In the genomic region with DNA sequence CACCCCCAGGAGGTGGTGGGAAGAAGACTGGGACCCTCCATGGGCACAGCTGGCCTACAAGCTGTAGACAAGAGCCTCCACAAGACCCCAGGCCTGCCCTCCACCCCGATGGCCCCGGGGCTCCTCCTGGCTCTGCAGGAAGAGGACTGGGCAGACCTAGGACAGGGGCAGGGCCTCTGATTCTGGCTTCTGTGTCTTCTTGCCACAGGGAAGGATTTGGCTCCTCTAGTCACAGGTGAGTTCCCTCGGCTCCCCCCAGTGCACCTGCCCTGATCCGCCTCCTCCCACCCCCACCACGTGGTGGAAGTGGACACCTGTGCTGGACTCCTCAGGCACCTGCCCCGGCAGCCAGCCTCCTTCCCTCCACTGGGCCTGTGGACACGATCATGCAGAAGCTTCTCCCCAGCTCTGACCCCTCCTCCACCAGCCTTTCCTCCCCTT, we compare ENCODE assay signal across 26 cellular contexts. TPM values are rescaled to one million over a fixed set of nuclear protein-coding genes. Genes with fewer than 3 reads are reported as not detected.
A peak's percentile ranks its signal among the peaks of the same experiment; 100 is the strongest.
DNase-seq lines count a peak whose midpoint lies in the region; ATAC-seq, FAIRE-seq and TF ChIP-seq lines count a peak whose summit lies in the region.
"Had no signal": no experiment of that assay in that cellular context is flagged by ENCODE, and none has a peak within 500 bp of the region (broad histone marks: within the 10 kb centered on the region; RNA-seq: fewer than 3 reads in every experiment).

No MANE protein-coding gene starts in this region.

- 0 out of 22 replicates have a peak overlapping the region, but pooled peaks of 2 of the 11 experiments have one; percentile 16 to 50 for H3K9ac ChIP-seq in BLaER1 treated with 17β-estradiol and CSF1 and Interleukin-3, amounts not matched to agents 10 nM and 100 nM
- H3K9ac ChIP-seq in neuronal stem cell (ENCODE audit: low read depth, low read length, poor library complexity) = no peak overlapping the region

- ATAC-seq in central memory CD8-positive, alpha-beta T cell (replicated peaks; ENCODE audit: extremely low read depth, poor library complexity, severe bottlenecking) = no peak
- no peak for ATAC-seq in HG02623 (IDR thresholded peaks at IDR 0.05; ENCODE audit: unreplicated experiment)
- ATAC-seq: activated naive CD8-positive, alpha-beta T cell treated with anti-CD3 and anti-CD28 coated beads, Interleukin-2, amount 50 U/mL, for 24 hours; CD8-positive, alpha-beta T cell; natural killer cell; stimulated activated memory B cell treated with anti-CD40 and anti-IgM and Interleukin-4, amounts not matched to agents 10 μg/mL and 1 μg/mL and 100 μg/mL, for 72 hours had no signal

- H3K27me3 ChIP-seq in BLaER1 treated with 17β-estradiol and CSF1 and Interleukin-3, amounts not matched to agents 10 nM and 100 nM = no peaks in the 10 kb centered on the region
- H3K27me3 ChIP-seq in neuronal stem cell (ENCODE audit: control insufficient read depth in 3 of 3, insufficient read depth in 3 of 3, low read depth in 1 of 3, low read length in 3 of 3) = peaks cover 0 to 66% (median 0%) of the 10 kb centered on the region in 3 experiments

- no peak overlapping the region for H2AK5ac ChIP-seq in neuronal stem cell (ENCODE audit: low read depth, low read length)

- H3K4me1 Mint-ChIP-seq in central memory CD8-positive, alpha-beta T cell = peaks cover 4% of the 10 kb centered on the region
- H3K4me1 Mint-ChIP-seq: natural killer cell had no signal

- peak; percentile 48 for DNase-seq in COLO668 (lab: John Stamatoyannopoulos, UW; ENCODE audit: unreplicated experiment)
- DNase-seq in central memory CD8-positive, alpha-beta T cell (ENCODE audit: low spot score in 2 of 2) = peak; percentile 4 to 12
- no peak for DNase-seq in neuronal stem cell (ENCODE audit: low spot score)
- DNase-seq in GM12892 (ENCODE audit: insufficient read length) = no peak
- DNase-seq in glomerular visceral epithelial cell (ENCODE audit: extremely low spot score) = no peak
- DNase-seq: activated CD4-positive, alpha-beta T cell treated with anti-CD3 and anti-CD28 coated beads, Interleukin-2, amount 50 U/mL, for 1 hour; activated gamma-delta T cell; activated naive CD8-positive, alpha-beta T cell treated with anti-CD3 and anti-CD28 coated beads, Interleukin-2, amount 50 U/mL, for 24 hours; natural killer cell; NCI-H187 treated with DMSO at 0.1 percent for 48 hours; NCI-H2171 treated with DMSO at 0.1 percent for 48 hours; NCI-H524 treated with DMSO at 0.1 percent for 48 hours; right cardiac atrium; SHP77 treated with DMSO at 0.1 percent for 48 hours; stimulated activated CD4-positive, alpha-beta T cell treated with anti-CD3 and anti-CD28 coated beads, Interleukin-2, amount 100 ng/mL, for 48 hours; SW 1271; T-helper 9 cell had no signal

- no peak for TF ChIP-seq POLR2A in GM12892 (IDR thresholded peaks at IDR 0.05; ENCODE audit: low read depth, low read length)

- no peak overlapping the region for H2BK12ac ChIP-seq in neuronal stem cell (ENCODE audit: low read length)

- no peaks in the 10 kb centered on the region for H3K36me3 Mint-ChIP-seq in central memory CD8-positive, alpha-beta T cell (ENCODE audit: insufficient read depth)
- H3K36me3 Mint-ChIP-seq: CD8-positive, alpha-beta T cell; natural killer cell; stimulated activated memory B cell treated with anti-CD40 and anti-IgM and Interleukin-4, amounts not matched to agents 10 μg/mL and 1 μg/mL and 100 μg/mL, for 72 hours had no signal

- FAIRE-seq in GM12892 (lab: Jason Lieb, UNC) = no peak
- FAIRE-seq: endothelial cell of umbilical vein, islet of Langerhans, urothelium cell line had no signal

- no peak overlapping the region for H3K14ac ChIP-seq in neuronal stem cell (ENCODE audit: low read length)

- peaks cover 0 to 5% (median 0%) of the 10 kb centered on the region in 11 experiments; a peak in 1 of 22 replicates for H4K20me1 ChIP-seq in BLaER1 treated with 17β-estradiol and CSF1 and Interleukin-3, amounts not matched to agents 10 nM and 100 nM

- peaks cover 45% of the 10 kb centered on the region for H3K27me3 Mint-ChIP-seq in central memory CD8-positive, alpha-beta T cell

- H3K27ac ChIP-seq in BLaER1 treated with 17β-estradiol and CSF1 and Interleukin-3, amounts not matched to agents 10 nM and 100 nM = peak overlapping the region in 3 of 11 experiments; percentile 8 to 43 (median 42); a peak in 2 of 22 replicates
- H3K27ac ChIP-seq in neuronal stem cell (replicated peaks; ENCODE audit: low read length) = no peak overlapping the region
- H3K27ac ChIP-seq: dorsolateral prefrontal cortex, VCaP had no signal

- H2BK15ac ChIP-seq in neuronal stem cell (ENCODE audit: low read length) = no peak overlapping the region

- H3K9me3 Mint-ChIP-seq in central memory CD8-positive, alpha-beta T cell = no peaks in the 10 kb centered on the region
- H3K9me3 Mint-ChIP-seq: activated naive CD8-positive, alpha-beta T cell treated with anti-CD3 and anti-CD28 coated beads, Interleukin-2, amount 50 U/mL, for 24 hours; CD8-positive, alpha-beta T cell; natural killer cell; stimulated activated memory B cell treated with anti-CD40 and anti-IgM and Interleukin-4, amounts not matched to agents 10 μg/mL and 1 μg/mL and 100 μg/mL, for 72 hours had no signal

- no peak overlapping the region for H2BK120ac ChIP-seq in neuronal stem cell (ENCODE audit: low read depth, low read length)

- H3K4me1 ChIP-seq in BLaER1 treated with 17β-estradiol and CSF1 and Interleukin-3, amounts not matched to agents 10 nM and 100 nM = peaks cover 10 to 54% (median 44%) of the 10 kb centered on the region in 10 experiments
- H3K4me1 ChIP-seq in neuronal stem cell (ENCODE audit: control insufficient read depth in 2 of 2, insufficient read depth in 1 of 2, low read depth in 1 of 2, low read length in 2 of 2) = peaks cover 9 to 15% of the 10 kb centered on the region in 2 donors

- H3K9me3 ChIP-seq in BLaER1 treated with 17β-estradiol and CSF1 and Interleukin-3, amounts not matched to agents 10 nM and 100 nM (replicated peaks in 1 of 11) = no peaks in the 10 kb centered on the region
- no peaks in the 10 kb centered on the region for H3K9me3 ChIP-seq in neuronal stem cell (replicated peaks in 1 of 2; ENCODE audit: control insufficient read depth in 2 of 2, insufficient read depth in 1 of 2, low read depth in 1 of 2, low read length in 2 of 2)

- no peak overlapping the region for H4K91ac ChIP-seq in neuronal stem cell (ENCODE audit: low read depth, low read length, poor library complexity)

- H3K4me3 ChIP-seq in BLaER1 treated with 17β-estradiol and CSF1 and Interleukin-3, amounts not matched to agents 10 nM and 100 nM = no peak overlapping the region
- no peak overlapping the region for H3K4me3 ChIP-seq in neuronal stem cell (ENCODE audit: low read length in 2 of 2)
- H3K4me3 ChIP-seq: dorsolateral prefrontal cortex had no signal

- no peak overlapping the region for H3K4ac ChIP-seq in neuronal stem cell (ENCODE audit: low read length)

- no peak overlapping the region for H2BK5ac ChIP-seq in neuronal stem cell (ENCODE audit: low read length)

- H4K8ac ChIP-seq in neuronal stem cell (ENCODE audit: low read depth, low read length) = no peak overlapping the region

- H3K4me3 Mint-ChIP-seq in central memory CD8-positive, alpha-beta T cell = no peak overlapping the region
- H3K4me3 Mint-ChIP-seq: activated naive CD8-positive, alpha-beta T cell treated with anti-CD3 and anti-CD28 coated beads, Interleukin-2, amount 50 U/mL, for 24 hours; CD8-positive, alpha-beta T cell; natural killer cell; stimulated activated memory B cell treated with anti-CD40 and anti-IgM and Interleukin-4, amounts not matched to agents 10 μg/mL and 1 μg/mL and 100 μg/mL, for 72 hours had no signal

- no CpG with 5 or more reads among the region's 7 CpGs for WGBS in neuronal stem cell (ENCODE audit: extremely low coverage in 2 of 2, insufficient read length in 2 of 2, insufficient replicate concordance in 1 of 2), 2 donors

- no peak overlapping the region for H3K27ac Mint-ChIP-seq in central memory CD8-positive, alpha-beta T cell (ENCODE audit: low read depth)
- H3K27ac Mint-ChIP-seq: activated naive CD8-positive, alpha-beta T cell treated with anti-CD3 and anti-CD28 coated beads, Interleukin-2, amount 50 U/mL, for 24 hours; CD8-positive, alpha-beta T cell; natural killer cell; stimulated activated memory B cell treated with anti-CD40 and anti-IgM and Interleukin-4, amounts not matched to agents 10 μg/mL and 1 μg/mL and 100 μg/mL, for 72 hours had no signal

- H3K18ac ChIP-seq in neuronal stem cell (ENCODE audit: low read length) = peak overlapping the region; percentile 5

- no peaks in the 10 kb centered on the region for H3K79me1 ChIP-seq in neuronal stem cell (ENCODE audit: low read depth, low read length)

- no peak overlapping the region for H2AFZ ChIP-seq in neuronal stem cell (ENCODE audit: low read length)

- no peaks in the 10 kb centered on the region for H3K36me3 ChIP-seq in BLaER1 treated with 17β-estradiol and CSF1 and Interleukin-3, amounts not matched to agents 10 nM and 100 nM
- H3K36me3 ChIP-seq in neuronal stem cell (replicated peaks in 1 of 2; ENCODE audit: control insufficient read depth in 2 of 2, insufficient read depth in 2 of 2, low read length in 2 of 2) = no peaks in the 10 kb centered on the region

- H3K4me2 ChIP-seq in BLaER1 treated with 17β-estradiol and CSF1 and Interleukin-3, amounts not matched to agents 10 nM and 100 nM = peak overlapping the region in 9 of 11 experiments; percentile 14 to 59 (median 47); a peak in 16 of 22 replicates
- no peak overlapping the region for H3K4me2 ChIP-seq in neuronal stem cell (ENCODE audit: insufficient read depth, low read length, poor library complexity, severe bottlenecking)

- H3K23ac ChIP-seq in neuronal stem cell (ENCODE audit: low read depth, low read length, poor library complexity) = no peak overlapping the region

RNA-seq across cellular contexts. Expression of a gene that starts 53.4 kb away (rescaled TPM):
- 196 TPM for polyA plus RNA-seq in neuronal stem cell (2013, experiment 1 of 2)
- polyA plus RNA-seq in neuronal stem cell (2013, experiment 2 of 2) = 192 TPM
- 220 TPM for polyA plus RNA-seq in GM12892 (2012; ENCODE audit: missing spikeins)

Comparison
In these comparisons a context has a peak if more than half of its experiments do, and no peak if none do; other contexts are left out.
1. DNase-seq: peak in COLO668 (single experiment) and central memory CD8-positive, alpha-beta T cell (2 of 2); none in neuronal stem cell (single experiment), GM12892 (single experiment) and glomerular visceral epithelial cell (single experiment).